ENCODE assay signal across 8 cellular contexts in genomic region chr21:43864806-43865470, GRCh38. TPM values are rescaled to one million over a fixed set of nuclear protein-coding genes. Genes with fewer than 3 reads are reported as not detected.
DNase-seq lines count a peak whose midpoint lies in the region; ATAC-seq and TF ChIP-seq lines count a peak whose summit lies in the region.

Gene AGPAT3, plus strand, starts transcription at chr21:43865223. Its CDS starts 94,459 bp downstream, at chr21:43959682.

- H3K27ac ChIP-seq in CD8-positive, alpha-beta T cell (ENCODE audit: low read depth, low read length) = peak within 1 kb of the TSS; percentile 45
- H3K27ac ChIP-seq in dorsolateral prefrontal cortex = peak within 1 kb of the TSS in 53 of 59 donors; percentile 9 to 93 (median 76)

- no peaks in the 10 kb centered on the region for H3K9me3 Mint-ChIP-seq in CD8-positive, alpha-beta T cell
- H3K9me3 Mint-ChIP-seq in WTC11 = no peaks in the 10 kb centered on the region

- H3K36me3 ChIP-seq in CD8-positive, alpha-beta T cell (ENCODE audit: insufficient read depth, low read length) = no peaks in the 10 kb centered on the region

- H3K4me1 ChIP-seq in CD8-positive, alpha-beta T cell (ENCODE audit: insufficient read depth, low read length) = peaks cover 23% of the 10 kb centered on the region

- no peaks in the 10 kb centered on the region for H3K9me3 ChIP-seq in CD8-positive, alpha-beta T cell (ENCODE audit: low read length)

- TF ChIP-seq CTCF in CD8-positive, alpha-beta T cell (IDR thresholded peaks at IDR 0.05) = no peak
- TF ChIP-seq CTCF in HFF-Myc (IDR thresholded peaks at IDR 0.05; ENCODE audit: low read depth, low read length, missing control alignments) (no peak), WTC11 (IDR thresholded peaks at IDR 0.05) (no peak), dorsolateral prefrontal cortex (IDR thresholded peaks at IDR 0.05 in 54 of 56, conservative IDR thresholded peaks at IDR 0.05 in 2 of 56; ENCODE audit: low read depth in 1 of 56, partially characterized antibody in 56 of 56) (no peak)

- POLR2A ChIA-PET in CD8-positive, alpha-beta T cell (lab: Charles Lee) = interaction anchor here (1.1 kb wide), 1 partner anchor 29 kb away, joined by 3 read pairs; no protein-coding TSS in a partner anchor
- POLR2A ChIA-PET in WTC11 (lab: Charles Lee) = no interaction called here

- H3K27me3 ChIP-seq in CD8-positive, alpha-beta T cell (ENCODE audit: insufficient read depth, low read length) = no peaks in the 10 kb centered on the region
- no peaks in the 10 kb centered on the region for H3K27me3 ChIP-seq in dorsolateral prefrontal cortex

- peak; percentile 24 for ATAC-seq in CD8-positive, alpha-beta T cell
- ATAC-seq in WTC11 (peak; percentile 40), HG02852 (IDR thresholded peaks at IDR 0.05; ENCODE audit: unreplicated experiment) (no peak)
- peak; percentile 5 for ATAC-seq in stimulated activated naive CD8-positive, alpha-beta T cell treated with anti-CD3 and anti-CD28 coated beads, Interleukin-15, Interleukin-2, amounts not matched to agents 100 U/mL and 50 U/mL, for 24 hours

- H3K4me3 Mint-ChIP-seq in CD8-positive, alpha-beta T cell = peak within 1 kb of the TSS; percentile 81
- peak within 1 kb of the TSS; percentile 58 for H3K4me3 Mint-ChIP-seq in WTC11

- H3K4me3 ChIP-seq in CD8-positive, alpha-beta T cell (ENCODE audit: low read depth, low read length) = peak within 1 kb of the TSS; percentile 61
- H3K4me3 ChIP-seq in HFF-Myc (replicated peaks; ENCODE audit: low read depth, low read length) = peak within 1 kb of the TSS; percentile 65
- peak within 1 kb of the TSS; percentile 65 to 89 (median 80) for H3K4me3 ChIP-seq in dorsolateral prefrontal cortex

- DNase-seq in CD8-positive, alpha-beta T cell = peak in 5 of 7 experiments; percentile 24 to 67 (median 41)
- DNase-seq in HFF-Myc (ENCODE audit: extremely low read depth, low read depth) (no peak), WTC11 (ENCODE audit: low spot score) (no peak), dorsolateral prefrontal cortex (peak in 4 of 10 donors; percentile 23 to 44 (median 25)), lung microvascular endothelial cell (ENCODE audit: low read depth in 2 of 2) (peak in 1 of 2 donors; percentile 29), SW 1271 (lab: John Stamatoyannopoulos, UW) (no peak)
- peak; percentile 54 for DNase-seq in stimulated activated naive CD8-positive, alpha-beta T cell treated with anti-CD3 and anti-CD28 coated beads, Interleukin-15, Interleukin-2, amounts not matched to agents 100 U/mL and 50 U/mL, for 24 hours

- peaks cover 43% of the 10 kb centered on the region for H3K4me1 Mint-ChIP-seq in CD8-positive, alpha-beta T cell (ENCODE audit: low read depth)
- peaks cover 12% of the 10 kb centered on the region for H3K4me1 Mint-ChIP-seq in WTC11

- intact Hi-C loops in CD8-positive, alpha-beta T cell (cut with DNase I, micrococcal nuclease) = loop anchor here (1.0 to 5.0 kb wide), 2 partner anchors 57 to 973 kb away; partner anchors contain the start of gene NDUFV3 (in 1 of the 2)
- intact Hi-C loops in dorsolateral prefrontal cortex (cut with DNase I) = loop anchor here (5.0 kb wide), 2 partner anchors 72 to 97 kb away; no protein-coding TSS in a partner anchor

- peaks cover 17% of the 10 kb centered on the region for H3K36me3 Mint-ChIP-seq in CD8-positive, alpha-beta T cell
- H3K36me3 Mint-ChIP-seq in WTC11 = no peaks in the 10 kb centered on the region

- CTCF ChIA-PET in CD8-positive, alpha-beta T cell (lab: Charles Lee) = interaction anchor here (1.0 kb wide), 1 partner anchor 59 kb away, joined by 3 read pairs; no protein-coding TSS in a partner anchor
- CTCF ChIA-PET in WTC11 (lab: Charles Lee) = no interaction called here

- H3K27ac Mint-ChIP-seq in CD8-positive, alpha-beta T cell = peak within 1 kb of the TSS; percentile 85
- no peak within 1 kb of the TSS for H3K27ac Mint-ChIP-seq in WTC11

- H3K27me3 Mint-ChIP-seq in CD8-positive, alpha-beta T cell (ENCODE audit: low read depth) = no peaks in the 10 kb centered on the region
- peaks cover 27% of the 10 kb centered on the region for H3K27me3 Mint-ChIP-seq in WTC11 (ENCODE audit: low read depth)

TF ChIP-seq in WTC11, 78 proteins besides CTCF, POLR2A, EP300 and RAD21:
- TF ChIP-seq, protein P1, sequence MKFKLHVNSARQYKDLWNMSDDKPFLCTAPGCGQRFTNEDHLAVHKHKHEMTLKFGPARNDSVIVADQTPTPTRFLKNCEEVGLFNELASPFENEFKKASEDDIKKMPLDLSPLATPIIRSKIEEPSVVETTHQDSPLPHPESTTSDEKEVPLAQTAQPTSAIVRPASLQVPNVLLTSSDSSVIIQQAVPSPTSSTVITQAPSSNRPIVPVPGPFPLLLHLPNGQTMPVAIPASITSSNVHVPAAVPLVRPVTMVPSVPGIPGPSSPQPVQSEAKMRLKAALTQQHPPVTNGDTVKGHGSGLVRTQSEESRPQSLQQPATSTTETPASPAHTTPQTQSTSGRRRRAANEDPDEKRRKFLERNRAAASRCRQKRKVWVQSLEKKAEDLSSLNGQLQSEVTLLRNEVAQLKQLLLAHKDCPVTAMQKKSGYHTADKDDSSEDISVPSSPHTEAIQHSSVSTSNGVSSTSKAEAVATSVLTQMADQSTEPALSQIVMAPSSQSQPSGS (CRISPR knock-in tag; IDR thresholded peaks at IDR 0.05; ENCODE audit: borderline replicate concordance, low read depth) = no peak
- TF ChIP-seq, protein P2, sequence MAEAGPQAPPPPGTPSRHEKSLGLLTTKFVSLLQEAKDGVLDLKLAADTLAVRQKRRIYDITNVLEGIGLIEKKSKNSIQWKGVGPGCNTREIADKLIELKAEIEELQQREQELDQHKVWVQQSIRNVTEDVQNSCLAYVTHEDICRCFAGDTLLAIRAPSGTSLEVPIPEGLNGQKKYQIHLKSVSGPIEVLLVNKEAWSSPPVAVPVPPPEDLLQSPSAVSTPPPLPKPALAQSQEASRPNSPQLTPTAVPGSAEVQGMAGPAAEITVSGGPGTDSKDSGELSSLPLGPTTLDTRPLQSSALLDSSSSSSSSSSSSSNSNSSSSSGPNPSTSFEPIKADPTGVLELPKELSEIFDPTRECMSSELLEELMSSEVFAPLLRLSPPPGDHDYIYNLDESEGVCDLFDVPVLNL (CRISPR knock-in tag; IDR thresholded peaks at IDR 0.05; ENCODE audit: borderline replicate concordance, low read depth) = no peak
- TF ChIP-seq NFE2L1 (CRISPR knock-in tag; IDR thresholded peaks at IDR 0.05) = no peak
- no peak for TF ChIP-seq JUN (CRISPR knock-in tag; IDR thresholded peaks at IDR 0.05)
- TF ChIP-seq, protein P3, sequence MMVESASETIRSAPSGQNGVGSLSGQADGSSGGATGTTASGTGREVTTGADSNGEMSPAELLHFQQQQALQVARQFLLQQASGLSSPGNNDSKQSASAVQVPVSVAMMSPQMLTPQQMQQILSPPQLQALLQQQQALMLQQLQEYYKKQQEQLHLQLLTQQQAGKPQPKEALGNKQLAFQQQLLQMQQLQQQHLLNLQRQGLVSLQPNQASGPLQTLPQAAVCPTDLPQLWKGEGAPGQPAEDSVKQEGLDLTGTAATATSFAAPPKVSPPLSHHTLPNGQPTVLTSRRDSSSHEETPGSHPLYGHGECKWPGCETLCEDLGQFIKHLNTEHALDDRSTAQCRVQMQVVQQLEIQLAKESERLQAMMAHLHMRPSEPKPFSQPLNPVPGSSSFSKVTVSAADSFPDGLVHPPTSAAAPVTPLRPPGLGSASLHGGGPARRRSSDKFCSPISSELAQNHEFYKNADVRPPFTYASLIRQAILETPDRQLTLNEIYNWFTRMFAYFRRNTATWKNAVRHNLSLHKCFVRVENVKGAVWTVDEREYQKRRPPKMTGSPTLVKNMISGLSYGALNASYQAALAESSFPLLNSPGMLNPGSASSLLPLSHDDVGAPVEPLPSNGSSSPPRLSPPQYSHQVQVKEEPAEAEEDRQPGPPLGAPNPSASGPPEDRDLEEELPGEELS (CRISPR knock-in tag; IDR thresholded peaks at IDR 0.05) = no peak
- TF ChIP-seq, protein P4, sequence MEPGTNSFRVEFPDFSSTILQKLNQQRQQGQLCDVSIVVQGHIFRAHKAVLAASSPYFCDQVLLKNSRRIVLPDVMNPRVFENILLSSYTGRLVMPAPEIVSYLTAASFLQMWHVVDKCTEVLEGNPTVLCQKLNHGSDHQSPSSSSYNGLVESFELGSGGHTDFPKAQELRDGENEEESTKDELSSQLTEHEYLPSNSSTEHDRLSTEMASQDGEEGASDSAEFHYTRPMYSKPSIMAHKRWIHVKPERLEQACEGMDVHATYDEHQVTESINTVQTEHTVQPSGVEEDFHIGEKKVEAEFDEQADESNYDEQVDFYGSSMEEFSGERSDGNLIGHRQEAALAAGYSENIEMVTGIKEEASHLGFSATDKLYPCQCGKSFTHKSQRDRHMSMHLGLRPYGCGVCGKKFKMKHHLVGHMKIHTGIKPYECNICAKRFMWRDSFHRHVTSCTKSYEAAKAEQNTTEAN (CRISPR knock-in tag; IDR thresholded peaks at IDR 0.05) = no peak
- no peak for TF ChIP-seq ZNF317 (CRISPR knock-in tag; IDR thresholded peaks at IDR 0.05; ENCODE audit: borderline replicate concordance, low read depth)
- TF ChIP-seq ZNF219 (CRISPR knock-in tag; IDR thresholded peaks at IDR 0.05; ENCODE audit: borderline replicate concordance) = no peak
- no peak for TF ChIP-seq MLX (CRISPR knock-in tag; IDR thresholded peaks at IDR 0.05)

RNA-seq across cellular contexts. Expression of gene AGPAT3, which starts in this region (rescaled TPM):
- 10 to 100 TPM; 34.6 to 37.5 TPM for total RNA-seq in CD8-positive, alpha-beta T cell
- 5.6 to 9.7 TPM (median 9.4 TPM) in 3 replicates for total RNA-seq in WTC11 (2021)
- 100 to 1,000 TPM in 106 of 120 experiments, 10 to 100 TPM in 14; 89.4 to 157 (median 110) TPM for total RNA-seq in dorsolateral prefrontal cortex
- total RNA-seq in lung microvascular endothelial cell = 27.0 and 39.7 TPM in 2 replicates

Comparison
In these comparisons a context has a peak if more than half of its experiments do, and no peak if none do; other contexts are left out.
1. DNase-seq: peak in CD8-positive, alpha-beta T cell (5 of 7) and stimulated activated naive CD8-positive, alpha-beta T cell treated with anti-CD3 and anti-CD28 coated beads, Interleukin-15, Interleukin-2, amounts not matched to agents 100 U/mL and 50 U/mL, for 24 hours (single experiment); none in HFF-Myc (single experiment), WTC11 (single experiment) and SW 1271 (0 of 2).
2. Peak in every context shown above with its lines, with median percentiles within 50 percentile points of each other: H3K4me3 ChIP-seq.